In genomic region chr12:27332407-27333310, GRCh38 we compare ENCODE assay signal across 8 cellular contexts. TPM values are rescaled to one million over a fixed set of nuclear protein-coding genes. Genes with fewer than 3 reads are reported as not detected.
A peak's percentile ranks its signal among the peaks of the same experiment; 100 is the strongest.
DNase-seq lines count a peak whose midpoint lies in the region; ATAC-seq and TF ChIP-seq lines count a peak whose summit lies in the region.

TSS of gene BMAL2 (plus strand) at chr12:27332836. CDS start at chr12:27333073, 237 bp downstream.

- H3K27ac ChIP-seq in stomach = peak within 1 kb of the TSS; percentile 76 to 90 (median 85)

- peaks cover 23 to 50% (median 43%) of the 10 kb centered on the region in 4 donors for H3K4me1 ChIP-seq in stomach

- H3K27me3 ChIP-seq in stomach = peaks cover 0 to 19% (median 0%) of the 10 kb centered on the region in 3 donors

- no peak for TF ChIP-seq EP300 in stomach (IDR thresholded peaks at IDR 0.05)

- intact Hi-C loops in stomach (cut with DNase I; ENCODE audit: low total_unique reads) = no loop called here

- peak within 1 kb of the TSS; percentile 70 to 93 (median 81) for H3K4me3 ChIP-seq in stomach

- CTCF ChIA-PET in activated CD4-positive, alpha-beta T cell treated with anti-CD3 and anti-CD28 coated beads, Interleukin-2, amount 10 ng/mL, durations not matched to agents 7 days and 5 days (lab: Charles Lee) = interaction anchor here (1.3 to 1.7 kb wide), 3 partner anchors 10 to 83 kb away, joined by 3 to 6 read pairs (median 4); no protein-coding TSS in a partner anchor

- H3K9me3 ChIP-seq in stomach = no peaks in the 10 kb centered on the region

- peak within 1 kb of the TSS; percentile 92 for H3K4me3 Mint-ChIP-seq in activated CD4-positive, alpha-beta T cell treated with anti-CD3 and anti-CD28 coated beads, Interleukin-2, amount 10 ng/mL, durations not matched to agents 7 days and 5 days
- H3K4me3 Mint-ChIP-seq in effector memory CD8-positive, alpha-beta T cell = peak within 1 kb of the TSS; percentile 91 to 95
- H3K4me3 Mint-ChIP-seq in mesothelial cell of epicardium = peak within 1 kb of the TSS; percentile 93

- H3K36me3 Mint-ChIP-seq in activated CD4-positive, alpha-beta T cell treated with anti-CD3 and anti-CD28 coated beads, Interleukin-2, amount 10 ng/mL, durations not matched to agents 7 days and 5 days (ENCODE audit: low read depth) = peaks cover 6% of the 10 kb centered on the region
- no peaks in the 10 kb centered on the region for H3K36me3 Mint-ChIP-seq in effector memory CD8-positive, alpha-beta T cell (ENCODE audit: insufficient read depth)
- peaks cover 4% of the 10 kb centered on the region for H3K36me3 Mint-ChIP-seq in mesothelial cell of epicardium

- no peaks in the 10 kb centered on the region for H3K9me3 Mint-ChIP-seq in activated CD4-positive, alpha-beta T cell treated with anti-CD3 and anti-CD28 coated beads, Interleukin-2, amount 10 ng/mL, durations not matched to agents 7 days and 5 days
- no peaks in the 10 kb centered on the region for H3K9me3 Mint-ChIP-seq in effector memory CD8-positive, alpha-beta T cell
- no peaks in the 10 kb centered on the region for H3K9me3 Mint-ChIP-seq in mesothelial cell of epicardium

- H3K4me1 Mint-ChIP-seq in activated CD4-positive, alpha-beta T cell treated with anti-CD3 and anti-CD28 coated beads, Interleukin-2, amount 10 ng/mL, durations not matched to agents 7 days and 5 days = peaks cover 39% of the 10 kb centered on the region
- H3K4me1 Mint-ChIP-seq in effector memory CD8-positive, alpha-beta T cell (ENCODE audit: low read depth in 2 of 2) = peaks cover 12 to 18% of the 10 kb centered on the region in 2 donors
- peaks cover 30% of the 10 kb centered on the region for H3K4me1 Mint-ChIP-seq in mesothelial cell of epicardium

- ATAC-seq in HG02840 (IDR thresholded peaks at IDR 0.05; ENCODE audit: low FRiP score, unreplicated experiment) = peak; percentile 32
- peak; percentile 66 for ATAC-seq in effector memory CD8-positive, alpha-beta T cell (replicated peaks)

- TF ChIP-seq POLR2A in stomach (IDR thresholded peaks at IDR 0.05) = no peak

- peak within 1 kb of the TSS; percentile 89 for H3K27ac Mint-ChIP-seq in activated CD4-positive, alpha-beta T cell treated with anti-CD3 and anti-CD28 coated beads, Interleukin-2, amount 10 ng/mL, durations not matched to agents 7 days and 5 days
- peak within 1 kb of the TSS; percentile 65 to 81 for H3K27ac Mint-ChIP-seq in effector memory CD8-positive, alpha-beta T cell
- H3K27ac Mint-ChIP-seq in mesothelial cell of epicardium = peak within 1 kb of the TSS; percentile 73

- POLR2A ChIA-PET in activated CD4-positive, alpha-beta T cell treated with anti-CD3 and anti-CD28 coated beads, Interleukin-2, amount 10 ng/mL, durations not matched to agents 7 days and 5 days (lab: Charles Lee) = no interaction called here

- H3K27me3 Mint-ChIP-seq in activated CD4-positive, alpha-beta T cell treated with anti-CD3 and anti-CD28 coated beads, Interleukin-2, amount 10 ng/mL, durations not matched to agents 7 days and 5 days = peaks cover 12% of the 10 kb centered on the region
- H3K27me3 Mint-ChIP-seq in effector memory CD8-positive, alpha-beta T cell = peaks cover 44 to 56% of the 10 kb centered on the region in 2 donors
- peaks cover 54% of the 10 kb centered on the region for H3K27me3 Mint-ChIP-seq in mesothelial cell of epicardium (ENCODE audit: low read depth)

- peaks cover 0 to 2% (median 0%) of the 10 kb centered on the region in 4 donors for H3K36me3 ChIP-seq in stomach

- WGBS in stomach, 5 donors = 1 to 3% (median 2%) methylated on average over 51 to 91 of the region's 92 CpGs

- TF ChIP-seq CTCF in mesothelial cell of epicardium (IDR thresholded peaks at IDR 0.05; ENCODE audit: unreplicated experiment) = no peak
- no peak for TF ChIP-seq CTCF in stomach (IDR thresholded peaks at IDR 0.05)

- DNase-seq in NCI-H524 (lab: John Stamatoyannopoulos, UW) = peak; percentile 4 to 65
- no peak for DNase-seq in NCI-H524 treated with DMSO at 0.1 percent for 48 hours (lab: John Stamatoyannopoulos, UW)
- DNase-seq in NCI-H1694 treated with DMSO at 0.1 percent for 48 hours (lab: John Stamatoyannopoulos, UW) = peak; percentile 58
- DNase-seq in activated CD4-positive, alpha-beta T cell treated with anti-CD3 and anti-CD28 coated beads, Interleukin-2, amount 10 ng/mL, durations not matched to agents 7 days and 5 days = peak; percentile 46
- peak in 2 of 3 experiments; percentile 7 to 14 for DNase-seq in effector memory CD8-positive, alpha-beta T cell
- peak; percentile 30 to 65 for DNase-seq in mesothelial cell of epicardium (ENCODE audit: low spot score in 2 of 2, unreplicated experiment in 2 of 2)
- peak; percentile 54 for DNase-seq in stomach

RNA-seq across cellular contexts. Expression of gene BMAL2, which starts in this region (rescaled TPM):
- total RNA-seq in activated CD4-positive, alpha-beta T cell treated with anti-CD3 and anti-CD28 coated beads, Interleukin-2, amount 10 ng/mL, durations not matched to agents 7 days and 5 days = 10 to 100 TPM; 17.3 to 18.0 TPM
- total RNA-seq in mesothelial cell of epicardium (3.8 to 4.2 TPM (median 4.1 TPM) in 3 replicates), stomach (10 to 100 TPM in 2 of 5 donors, 1 to 10 TPM in 3; 3.8 to 23.7 (median 8.9) TPM)
- polyA plus RNA-seq in stomach = 10 to 100 TPM in 2 of 3 donors, 1 to 10 TPM in 1; 6.7 to 34.4 (median 12.3) TPM
